15 cellular contexts compared by ENCODE assay signal in the genomic region with DNA sequence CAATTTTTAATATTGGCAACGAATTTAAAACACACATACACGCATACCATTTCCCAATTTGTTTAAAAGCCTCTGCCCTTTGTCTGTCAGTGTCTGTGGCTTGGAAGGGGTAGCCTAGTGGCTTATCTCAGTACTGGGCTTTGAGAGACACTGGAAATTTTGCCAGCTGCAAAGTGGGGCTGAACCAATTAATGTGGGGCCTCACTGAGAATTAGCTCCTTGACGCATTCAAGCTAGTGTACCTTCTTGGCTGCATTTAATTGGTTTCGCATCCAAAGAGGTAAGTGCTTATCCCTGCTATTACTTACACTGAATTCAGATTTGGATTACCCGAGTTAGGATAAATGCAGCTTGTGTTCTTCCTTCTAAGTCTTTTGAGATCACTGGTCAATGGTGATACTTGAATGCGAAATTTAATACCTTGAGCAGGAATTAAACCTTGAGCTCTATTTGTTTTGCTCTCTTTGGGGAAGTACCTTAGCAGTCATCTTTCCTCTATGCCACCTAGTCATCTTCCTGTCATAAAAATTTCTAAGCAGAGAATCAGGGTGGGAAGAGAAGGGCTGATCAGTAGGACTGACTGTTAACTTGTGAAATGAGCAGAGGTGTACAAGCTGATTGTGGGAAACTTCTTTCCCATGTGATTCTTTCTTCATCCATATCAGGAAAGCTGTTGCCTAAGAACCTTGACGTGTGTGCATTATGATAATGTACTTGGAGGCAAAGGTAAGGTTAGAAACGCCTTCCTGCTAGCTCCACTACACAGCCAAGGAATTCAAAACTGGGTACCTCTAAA.
DNase-seq lines count a peak whose midpoint lies in the region; ATAC-seq, FAIRE-seq and TF ChIP-seq lines count a peak whose summit lies in the region.
"Had no signal": no experiment of that assay in that cellular context is flagged by ENCODE, and none has a peak within 500 bp of the region (broad histone marks: within the 10 kb centered on the region; RNA-seq: fewer than 3 reads in every experiment).

No MANE protein-coding gene starts in this region.

- H4K91ac ChIP-seq in trophoblast cell (ENCODE audit: low read depth, low read length), result no peak overlapping the region

- TF ChIP-seq CTCF in Loucy (conservative IDR thresholded peaks at IDR 0.05; ENCODE audit: low read length) (no peak), keratinocyte (optimal IDR thresholded peaks at IDR 0.05 in 1 of 3, IDR thresholded peaks at IDR 0.05 in 1 of 3, conservative IDR thresholded peaks at IDR 0.05 in 1 of 3; ENCODE audit: extremely low read depth in 1 of 3, insufficient read depth in 2 of 3, low read length in 3 of 3) (peak in 1 of 3 experiments; percentile 5), colonic mucosa (IDR thresholded peaks at IDR 0.05) (no peak), gastroesophageal sphincter (IDR thresholded peaks at IDR 0.05) (no peak)

- H3K4me2 ChIP-seq in Loucy (ENCODE audit: low read depth, low read length, poor library complexity, severe bottlenecking) (peak overlapping the region; percentile 54), keratinocyte (ENCODE audit: control insufficient read depth, extremely low read depth, insufficient read depth, low read depth, low read length) (no peak overlapping the region), trophoblast cell (ENCODE audit: low read length) (no peak overlapping the region)

- no peaks in the 10 kb centered on the region for H3K9me1 ChIP-seq in keratinocyte (ENCODE audit: control insufficient read depth, extremely low read depth, insufficient read depth, low read length)

- H3K18ac ChIP-seq in trophoblast cell (ENCODE audit: low read length), result no peak overlapping the region

- H3K4me1 ChIP-seq in Loucy (ENCODE audit: insufficient read depth, low read length, poor library complexity, severe bottlenecking) (peaks cover 48% of the 10 kb centered on the region), keratinocyte (ENCODE audit: control insufficient read depth, extremely low read depth, insufficient read depth, low read length) (peaks cover 5% of the 10 kb centered on the region), trophoblast cell (ENCODE audit: control insufficient read depth in 1 of 2, insufficient read depth in 2 of 2, low read length in 2 of 2) (no peaks in the 10 kb centered on the region), colonic mucosa (no peaks in the 10 kb centered on the region), gastroesophageal sphincter (no peaks in the 10 kb centered on the region)
- H3K4me1 ChIP-seq: testis had no signal

- FAIRE-seq in keratinocyte (lab: Jason Lieb, UNC), result peak; percentile 64

- no CpG with 5 or more reads among the region's 8 CpGs for WGBS in trophoblast cell (ENCODE audit: extremely low coverage, insufficient coverage, insufficient read length)
- 71 to 82% methylated on average over 6 to 8 of the region's 8 CpGs for WGBS in gastroesophageal sphincter (ENCODE audit: low coverage in 1 of 2), 2 donors

- no peak overlapping the region for H3K23ac ChIP-seq in trophoblast cell (ENCODE audit: low read length)

- no peak overlapping the region for H3K14ac ChIP-seq in trophoblast cell (ENCODE audit: low read length)

- H3K9me3 ChIP-seq in Loucy (ENCODE audit: insufficient read depth, low read depth, low read length) (no peaks in the 10 kb centered on the region), keratinocyte (ENCODE audit: control insufficient read depth, low read depth, low read length) (no peaks in the 10 kb centered on the region), trophoblast cell (ENCODE audit: insufficient read depth, low read depth, low read length) (no peaks in the 10 kb centered on the region), colonic mucosa (no peaks in the 10 kb centered on the region), gastroesophageal sphincter (no peaks in the 10 kb centered on the region)
- H3K9me3 ChIP-seq: right lobe of liver, testis had no signal

- H3K36me3 ChIP-seq in Loucy (ENCODE audit: insufficient read depth, low read length) (no peaks in the 10 kb centered on the region), keratinocyte (ENCODE audit: control insufficient read depth in 2 of 2, extremely low read depth in 1 of 2, insufficient read depth in 2 of 2, low read length in 2 of 2) (no peaks in the 10 kb centered on the region), trophoblast cell (ENCODE audit: control insufficient read depth in 1 of 2, insufficient read depth in 2 of 2, low read length in 2 of 2) (no peaks in the 10 kb centered on the region), colonic mucosa (no peaks in the 10 kb centered on the region), gastroesophageal sphincter (no peaks in the 10 kb centered on the region)
- H3K36me3 ChIP-seq: right lobe of liver had no signal

- H3F3A ChIP-seq in Loucy (ENCODE audit: low read depth), result no peaks in the 10 kb centered on the region

- H3K79me1 ChIP-seq in trophoblast cell (ENCODE audit: low read length), result no peaks in the 10 kb centered on the region

- no peak overlapping the region for H4K8ac ChIP-seq in trophoblast cell (ENCODE audit: low read depth, low read length)

- H3K4ac ChIP-seq in trophoblast cell (ENCODE audit: low read depth, low read length), result no peak overlapping the region

- no peaks in the 10 kb centered on the region for H3K9me2 ChIP-seq in Loucy (replicated peaks; ENCODE audit: low read depth, low read length)

- TF ChIP-seq POLR2A in gastroesophageal sphincter (IDR thresholded peaks at IDR 0.05), result no peak

- H3K79me2 ChIP-seq in Loucy (ENCODE audit: insufficient read depth, low read length) (no peaks in the 10 kb centered on the region), keratinocyte (ENCODE audit: control insufficient read depth, insufficient read depth, low read length) (no peaks in the 10 kb centered on the region), trophoblast cell (ENCODE audit: control insufficient read depth, insufficient read depth, low read length, poor library complexity) (peaks cover 1% of the 10 kb centered on the region)

- H3K27ac ChIP-seq in keratinocyte (ENCODE audit: control insufficient read depth, insufficient read depth, low read length) (no peak overlapping the region), trophoblast cell (ENCODE audit: low read depth, low read length) (no peak overlapping the region), colonic mucosa (no peak overlapping the region), gastroesophageal sphincter (no peak overlapping the region)
- H3K27ac ChIP-seq: testis had no signal

- TF ChIP-seq EP300 in gastroesophageal sphincter (IDR thresholded peaks at IDR 0.05), result no peak

- peak overlapping the region; percentile 3 for H3K4me3 ChIP-seq in Loucy (ENCODE audit: low read length, poor library complexity, severe bottlenecking)
- no peak overlapping the region for H3K4me3 ChIP-seq in keratinocyte (ENCODE audit: control insufficient read depth in 2 of 3, extremely low read depth in 1 of 3, insufficient read depth in 2 of 3, low read depth in 1 of 3, low read length in 3 of 3)
- no peak overlapping the region for H3K4me3 ChIP-seq in trophoblast cell (ENCODE audit: low read depth, low read length)
- no peak overlapping the region for H3K4me3 ChIP-seq in colonic mucosa
- H3K4me3 ChIP-seq in gastroesophageal sphincter, result no peak overlapping the region
- H3K4me3 ChIP-seq: right lobe of liver, testis had no signal

- no peak for ATAC-seq in gastroesophageal sphincter

- H4K12ac ChIP-seq in trophoblast cell (ENCODE audit: low read depth, low read length), result no peak overlapping the region

- no peak overlapping the region for H2BK5ac ChIP-seq in trophoblast cell (ENCODE audit: low read depth, low read length, poor library complexity)

- intact Hi-C loops in colonic mucosa (cut with DNase I), result no loop called here

- H3K27me3 ChIP-seq in Loucy (ENCODE audit: insufficient read depth, low read length, poor library complexity, severe bottlenecking), result no peaks in the 10 kb centered on the region
- peaks cover 4% of the 10 kb centered on the region for H3K27me3 ChIP-seq in keratinocyte (ENCODE audit: control insufficient read depth, extremely low read depth, insufficient read depth, low read length)
- no peaks in the 10 kb centered on the region for H3K27me3 ChIP-seq in trophoblast cell (ENCODE audit: insufficient read depth, low read length)
- no peaks in the 10 kb centered on the region for H3K27me3 ChIP-seq in colonic mucosa
- H3K27me3 ChIP-seq in gastroesophageal sphincter, result peaks cover 43% of the 10 kb centered on the region
- H3K27me3 ChIP-seq: right lobe of liver, testis had no signal

- no peak overlapping the region for H2AK5ac ChIP-seq in trophoblast cell (ENCODE audit: low read length)

- no peak overlapping the region for H2AFZ ChIP-seq in Loucy (ENCODE audit: low read length)
- no peak overlapping the region for H2AFZ ChIP-seq in keratinocyte (ENCODE audit: control insufficient read depth, low read length)
- H2AFZ ChIP-seq in trophoblast cell (ENCODE audit: insufficient read depth, low read length, poor library complexity), result no peak overlapping the region

- no peak overlapping the region for H2BK120ac ChIP-seq in trophoblast cell (ENCODE audit: insufficient read depth, low read length, poor library complexity)

- H3K9ac ChIP-seq in Loucy (ENCODE audit: low read depth, low read length, poor library complexity, severe bottlenecking) (no peak overlapping the region), keratinocyte (ENCODE audit: control insufficient read depth, extremely low read depth, insufficient read depth, low read length) (no peak overlapping the region), trophoblast cell (ENCODE audit: low read length) (no peak overlapping the region), colonic mucosa (ENCODE audit: low read depth in 2 of 2, low read length in 2 of 2) (no peak overlapping the region)

- H4K20me1 ChIP-seq in Loucy (ENCODE audit: insufficient read depth, low read length, poor library complexity, severe bottlenecking) (no peaks in the 10 kb centered on the region), keratinocyte (ENCODE audit: control insufficient read depth, extremely low read depth, insufficient read depth, low read length) (no peaks in the 10 kb centered on the region)

- no peak overlapping the region for H2BK12ac ChIP-seq in trophoblast cell (ENCODE audit: low read length)

- dilution Hi-C loops in keratinocyte (cut with MboI; ENCODE audit: extremely low pct_ligation_motif_present, low sequenced_read_pairs), result no loop called here

- peak; percentile 40 for DNase-seq in ELR (ENCODE audit: low read depth)
- peak; percentile 62 for DNase-seq in SW480 (ENCODE audit: low spot score)
- DNase-seq in keratinocyte (ENCODE audit: low read depth, low spot score), result no peak
- no peak for DNase-seq in Kasumi-1 (lab: John Stamatoyannopoulos, UW)
- DNase-seq in trophoblast cell, result no peak
- no peak for DNase-seq in colonic mucosa
- DNase-seq: activated CD4-positive, alpha-beta memory T cell treated with anti-CD3 and anti-CD28 coated beads for 36 hours; CD4-positive, alpha-beta T cell; NCI-H1048; OCI-M1; T-helper 2 cell; testis had no signal

Comparison
In these comparisons a context has a peak if more than half of its experiments do, and no peak if none do; other contexts are left out.
1. DNase-seq: peak in ELR (single experiment) and SW480 (single experiment); none in keratinocyte (single experiment), Kasumi-1 (0 of 2), trophoblast cell (0 of 2) and colonic mucosa (single experiment).